ENCODE assay signal across 21 cellular contexts in the genomic region with DNA sequence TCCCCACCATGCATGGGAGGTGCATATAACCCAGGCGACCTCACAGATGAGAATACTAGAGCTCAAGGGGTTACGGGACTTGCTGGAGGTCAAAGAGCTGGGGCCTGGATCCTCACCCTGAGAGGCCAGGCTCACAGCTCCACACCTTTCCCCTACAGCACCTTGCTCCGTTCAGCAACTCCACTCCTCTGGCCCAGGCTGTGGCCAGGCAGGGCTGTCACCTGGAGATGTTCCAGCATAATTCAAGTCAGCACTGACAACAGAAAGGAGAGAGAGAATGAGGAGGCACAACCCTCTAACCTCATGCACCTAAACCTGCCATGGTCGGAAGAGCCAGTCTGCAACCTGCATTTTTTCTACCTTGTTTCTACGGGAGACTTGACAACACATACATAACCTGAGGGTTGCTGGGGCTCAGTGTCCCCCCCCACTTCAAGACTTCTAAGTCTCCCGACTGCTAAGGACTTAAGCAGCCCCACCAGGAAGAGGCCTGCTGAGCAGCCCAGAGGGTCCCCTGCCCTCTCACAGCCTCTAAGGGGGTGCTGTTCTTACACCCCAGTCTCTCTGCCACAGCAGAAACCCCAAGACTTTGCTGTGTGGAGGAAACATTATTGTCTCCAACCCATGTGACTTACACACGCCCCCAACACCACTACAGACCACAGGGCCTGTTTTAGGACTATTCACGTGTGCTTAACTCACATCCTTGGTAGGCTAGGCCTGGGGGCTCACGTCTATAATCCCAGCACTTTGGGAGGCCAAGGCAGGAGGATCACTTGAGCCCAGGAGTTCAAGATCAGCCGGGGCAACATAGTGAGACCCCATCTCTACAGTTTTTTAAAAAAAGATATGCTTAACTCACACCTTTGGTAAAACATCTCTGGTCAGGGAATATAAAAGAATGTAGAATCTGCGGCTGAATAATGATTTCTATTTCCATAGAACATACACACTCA.
A peak's percentile ranks its signal among the peaks of the same experiment; 100 is the strongest.
DNase-seq lines count a peak whose midpoint lies in the region; ATAC-seq, FAIRE-seq and TF ChIP-seq lines count a peak whose summit lies in the region.
"Had no signal": no experiment of that assay in that cellular context is flagged by ENCODE, and none has a peak within 500 bp of the region (broad histone marks: within the 10 kb centered on the region; RNA-seq: fewer than 3 reads in every experiment).

No MANE protein-coding gene starts in this region.

- no peak overlapping the region for H3K4me3 Mint-ChIP-seq in Caco-2 (ENCODE audit: unreplicated experiment)
- no peak overlapping the region for H3K4me3 Mint-ChIP-seq in activated T-helper 1 cell treated with anti-CD3 and anti-CD28 coated beads, Interleukin-12 subunit alpha, Interleukin-12 subunit beta, Interleukin-2, Interleukin-4 antibody, amounts not matched to agents 30 ng/mL and 10 ng/mL and 1 ng/mL, durations not matched to agents 14 hours and 24 hours and 36 hours
- H3K4me3 Mint-ChIP-seq: mesothelial cell of epicardium; stimulated activated naive CD8-positive, alpha-beta T cell treated with anti-CD3 and anti-CD28 coated beads, Interleukin-15, Interleukin-2, amounts not matched to agents 100 ng/mL and 50 ng/mL, for 24 hours had no signal

- H3K27me3 ChIP-seq in Caco-2 (replicated peaks; ENCODE audit: control insufficient read depth, insufficient read depth, low read length) (no peaks in the 10 kb centered on the region), right lobe of liver (no peaks in the 10 kb centered on the region)
- H3K27me3 ChIP-seq: esophagus muscularis mucosa, vagina had no signal

- no peak for TF ChIP-seq EP300 in A549 (IDR thresholded peaks at IDR 0.05)

- H3K9me3 ChIP-seq in A549 (no peaks in the 10 kb centered on the region), Caco-2 (no peaks in the 10 kb centered on the region), right lobe of liver (no peaks in the 10 kb centered on the region)
- H3K9me3 ChIP-seq: esophagus muscularis mucosa, vagina had no signal

- FAIRE-seq in A549 (lab: Jason Lieb, UNC), result no peak
- FAIRE-seq: GM19239, islet of Langerhans had no signal

- CTCF ChIA-PET in A549 (lab: Yijun Ruan, JAX), result interaction anchor here (0.8 to 1.7 kb wide), 5 partner anchors 8 to 224 kb away, joined by 3 to 9 read pairs (median 5); no protein-coding TSS in a partner anchor
- CTCF ChIA-PET in Caco-2 (lab: Charles Lee), result interaction anchor here (0.6 to 1.1 kb wide), 2 partner anchors 75 to 226 kb away, joined by 3 to 4 read pairs; no protein-coding TSS in a partner anchor

- H3K27me3 Mint-ChIP-seq in Caco-2 (ENCODE audit: insufficient read depth, unreplicated experiment), result no peaks in the 10 kb centered on the region
- no peaks in the 10 kb centered on the region for H3K27me3 Mint-ChIP-seq in activated T-helper 1 cell treated with anti-CD3 and anti-CD28 coated beads, Interleukin-12 subunit alpha, Interleukin-12 subunit beta, Interleukin-2, Interleukin-4 antibody, amounts not matched to agents 30 ng/mL and 10 ng/mL and 1 ng/mL, durations not matched to agents 14 hours and 24 hours and 36 hours (ENCODE audit: insufficient read depth)
- H3K27me3 Mint-ChIP-seq: stimulated activated naive CD8-positive, alpha-beta T cell treated with anti-CD3 and anti-CD28 coated beads, Interleukin-15, Interleukin-2, amounts not matched to agents 100 ng/mL and 50 ng/mL, for 24 hours had no signal

- H3K4me3 ChIP-seq in A549 (no peak overlapping the region), Caco-2 (ENCODE audit: low read depth, low read length) (no peak overlapping the region), right lobe of liver (no peak overlapping the region)
- H3K4me3 ChIP-seq: esophagus muscularis mucosa, vagina had no signal

- 91% methylated on average over 11 of the region's 11 CpGs for WGBS in A549 (ENCODE audit: missing lambda C conversion rate)
- WGBS in right lobe of liver (ENCODE audit: insufficient coverage, low coverage, low lambda C conversion rate, missing lambda C conversion rate), result 71% methylated on average over 5 of the region's 11 CpGs

- no TSS peak for BruUV-seq in Caco-2 (replicated peaks; lab: Mats Ljungman, UMichigan)

- H3K36me3 Mint-ChIP-seq in Caco-2 (ENCODE audit: insufficient read depth, unreplicated experiment), result peaks cover 90% of the 10 kb centered on the region
- peaks cover 71% of the 10 kb centered on the region for H3K36me3 Mint-ChIP-seq in activated T-helper 1 cell treated with anti-CD3 and anti-CD28 coated beads, Interleukin-12 subunit alpha, Interleukin-12 subunit beta, Interleukin-2, Interleukin-4 antibody, amounts not matched to agents 30 ng/mL and 10 ng/mL and 1 ng/mL, durations not matched to agents 14 hours and 24 hours and 36 hours (ENCODE audit: low read depth)

- H3K4me2 ChIP-seq in A549, result no peak overlapping the region
- H3K4me2 ChIP-seq: KMS-11 had no signal

- intact Hi-C loops in Caco-2 (cut with micrococcal nuclease; ENCODE audit: unreplicated experiment), result no loop called here
- intact Hi-C loops in activated T-helper 1 cell treated with anti-CD3 and anti-CD28 coated beads, Interleukin-12 subunit alpha, Interleukin-12 subunit beta, Interleukin-2, Interleukin-4 antibody, amounts not matched to agents 30 ng/mL and 10 ng/mL and 1 ng/mL, durations not matched to agents 14 hours and 24 hours and 36 hours (cut with micrococcal nuclease), result no loop called here
- intact Hi-C loops in right lobe of liver (cut with DNase I), result no loop called here

- H3K9me3 Mint-ChIP-seq in Caco-2 (ENCODE audit: unreplicated experiment), result no peaks in the 10 kb centered on the region
- no peaks in the 10 kb centered on the region for H3K9me3 Mint-ChIP-seq in activated T-helper 1 cell treated with anti-CD3 and anti-CD28 coated beads, Interleukin-12 subunit alpha, Interleukin-12 subunit beta, Interleukin-2, Interleukin-4 antibody, amounts not matched to agents 30 ng/mL and 10 ng/mL and 1 ng/mL, durations not matched to agents 14 hours and 24 hours and 36 hours
- H3K9me3 Mint-ChIP-seq: mesothelial cell of epicardium; stimulated activated naive CD8-positive, alpha-beta T cell treated with anti-CD3 and anti-CD28 coated beads, Interleukin-15, Interleukin-2, amounts not matched to agents 100 ng/mL and 50 ng/mL, for 24 hours had no signal

- H3K27ac ChIP-seq in A549, result 0 out of 6 replicates have a peak overlapping the region, but pooled peaks of 1 of the 2 experiments have one; percentile 2
- peak overlapping the region in 1 of 3 donors; percentile 16 for H3K27ac ChIP-seq in right lobe of liver
- no peak overlapping the region for H3K27ac ChIP-seq in caudate nucleus (ENCODE audit: low read depth, low read length)
- H3K27ac ChIP-seq: esophagus muscularis mucosa, HL-60, KMS-11, vagina had no signal

- peak overlapping the region; percentile 27 for H3K27ac Mint-ChIP-seq in Caco-2 (ENCODE audit: unreplicated experiment)
- H3K27ac Mint-ChIP-seq in activated T-helper 1 cell treated with anti-CD3 and anti-CD28 coated beads, Interleukin-12 subunit alpha, Interleukin-12 subunit beta, Interleukin-2, Interleukin-4 antibody, amounts not matched to agents 30 ng/mL and 10 ng/mL and 1 ng/mL, durations not matched to agents 14 hours and 24 hours and 36 hours, result peak overlapping the region; percentile 50
- H3K27ac Mint-ChIP-seq: mesothelial cell of epicardium had no signal

- POLR2A ChIA-PET in A549 (lab: Yijun Ruan, JAX), result interaction anchor here (0.7 to 1.1 kb wide), 2 partner anchors 55 to 154 kb away, joined by 3 to 4 read pairs; no protein-coding TSS in a partner anchor
- POLR2A ChIA-PET in Caco-2 (lab: Charles Lee), result no interaction called here

- no peak for TF ChIP-seq RAD21 in A549 (conservative IDR thresholded peaks at IDR 0.05 in 1 of 2, IDR thresholded peaks at IDR 0.05 in 1 of 2)

- DNase-seq in A549 (ENCODE audit: low read depth in 1 of 2, low spot score in 1 of 2) (no peak), Caco-2 (no peak), right lobe of liver (peak in 1 of 3 donors; percentile 73), caudate nucleus (lab: John Stamatoyannopoulos, UW) (no peak), superior temporal gyrus (ENCODE audit: extremely low spot score) (no peak)
- no peak for DNase-seq in activated T-helper 1 cell treated with anti-CD3 and anti-CD28 coated beads, Interleukin-12 subunit alpha, Interleukin-12 subunit beta, Interleukin-2, Interleukin-4 antibody, amounts not matched to agents 30 ng/mL and 10 ng/mL and 1 ng/mL, durations not matched to agents 14 hours and 24 hours and 36 hours (ENCODE audit: low spot score)
- DNase-seq in stimulated activated CD4-positive, alpha-beta T cell treated with anti-CD3 and anti-CD28 coated beads, Interleukin-15, amount 100 ng/mL, for 24 hours, result no peak
- DNase-seq: glutamatergic neuron, NCI-H1105, NCI-H446 treated with DMSO at 0.1 percent for 48 hours, occipital lobe, SIG-M5 had no signal

- H3K4me1 Mint-ChIP-seq in Caco-2 (ENCODE audit: low read depth, unreplicated experiment), result peaks cover 54% of the 10 kb centered on the region
- H3K4me1 Mint-ChIP-seq in activated T-helper 1 cell treated with anti-CD3 and anti-CD28 coated beads, Interleukin-12 subunit alpha, Interleukin-12 subunit beta, Interleukin-2, Interleukin-4 antibody, amounts not matched to agents 30 ng/mL and 10 ng/mL and 1 ng/mL, durations not matched to agents 14 hours and 24 hours and 36 hours (ENCODE audit: low read depth), result peaks cover 78% of the 10 kb centered on the region

- no peak for TF ChIP-seq POLR2A in A549 (IDR thresholded peaks at IDR 0.05; ENCODE audit: low read length)
- no peak for TF ChIP-seq POLR2A in right lobe of liver (IDR thresholded peaks at IDR 0.05)

- H3K4me1 ChIP-seq in A549 (peaks cover 57% of the 10 kb centered on the region), Caco-2 (peaks cover 63% of the 10 kb centered on the region), right lobe of liver (peaks cover 0 to 41% (median 5%) of the 10 kb centered on the region in 4 donors)

- H3K36me3 ChIP-seq in Caco-2 (ENCODE audit: control insufficient read depth, insufficient read depth, low read length) (peaks cover 20% of the 10 kb centered on the region), right lobe of liver (peaks cover 0 to 10% (median 0%) of the 10 kb centered on the region in 4 donors)
- H3K36me3 ChIP-seq: vagina had no signal

- TF ChIP-seq CTCF in A549 (IDR thresholded peaks at IDR 0.05) (no peak), Caco-2 (IDR thresholded peaks at IDR 0.05; ENCODE audit: insufficient read depth in 1 of 2, low read depth in 1 of 2, low read length in 1 of 2, severe bottlenecking in 1 of 2, unreplicated experiment in 1 of 2) (no peak), right lobe of liver (IDR thresholded peaks at IDR 0.05) (no peak)

- ATAC-seq in A549, result no peak
- ATAC-seq in right lobe of liver, result peak; percentile 2 to 59 (median 48)
- ATAC-seq in HG03108 (IDR thresholded peaks at IDR 0.05; ENCODE audit: unreplicated experiment), result no peak

TF ChIP-seq in A549, 52 proteins besides CTCF, POLR2A, EP300 and RAD21 (continues in another document):
- TF ChIP-seq FOSB (CRISPR knock-in tag; IDR thresholded peaks at IDR 0.05), result 0 out of 2 replicates have a peak, but pooled peaks have one; percentile 6

Comparison
In these comparisons a context has a peak if more than half of its experiments do, and no peak if none do; other contexts are left out.
1. ATAC-seq: peak in right lobe of liver (4 of 4); none in A549 (0 of 2) and HG03108 (single experiment).